7 cellular contexts compared by ENCODE assay signal in the genomic region with DNA sequence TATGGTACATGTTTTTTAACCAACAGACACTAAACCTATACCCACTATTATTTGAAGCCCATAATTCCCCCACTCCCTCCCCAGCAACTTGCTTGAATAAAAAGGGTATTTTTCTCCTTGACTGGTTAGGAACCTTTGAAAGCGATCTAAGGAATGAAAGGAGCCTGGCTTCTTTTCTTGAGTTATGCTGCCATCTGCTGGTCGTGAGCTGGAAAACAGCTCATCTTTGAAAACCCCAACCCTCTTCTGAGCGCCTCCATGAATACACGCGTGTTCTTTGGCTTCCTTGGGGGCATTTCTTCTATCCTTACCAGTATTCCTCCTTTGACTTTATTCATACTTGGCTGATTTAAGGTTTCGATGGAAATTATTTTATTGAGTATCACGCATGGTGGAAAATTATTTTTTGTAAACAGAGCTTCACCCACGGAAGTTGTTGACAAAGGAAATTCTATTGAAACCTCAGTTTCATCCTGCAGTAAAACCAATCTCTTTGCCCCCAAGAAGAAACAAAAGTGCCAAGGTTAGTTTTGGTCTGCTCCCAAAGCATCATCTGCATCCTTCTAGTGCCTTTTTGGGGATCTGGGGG.
DNase-seq lines count a peak whose midpoint lies in the region; ATAC-seq and TF ChIP-seq lines count a peak whose summit lies in the region.

No MANE protein-coding gene starts in this region.

- no peak overlapping the region for H2AK9ac ChIP-seq in IMR-90 (replicated peaks; ENCODE audit: low read depth, low read length, poor library complexity)

- H3K9me3 ChIP-seq in IMR-90 (ENCODE audit: control insufficient read depth, insufficient read depth, low read length) (no peaks in the 10 kb centered on the region), PC-3 (ENCODE audit: low read length) (no peaks in the 10 kb centered on the region), thoracic aorta (peaks cover 8% of the 10 kb centered on the region)

- no peak overlapping the region for H4K5ac ChIP-seq in IMR-90 (ENCODE audit: low read depth, low read length)

- no peak overlapping the region for H3K23ac ChIP-seq in IMR-90 (ENCODE audit: low read depth, low read length)

- H3K4me1 Mint-ChIP-seq in activated T-cell treated with anti-CD3 and anti-CD28 coated beads, Interleukin-2, amount 50 U/mL, for 72 hours (ENCODE audit: low read depth) = no peaks in the 10 kb centered on the region

- intact Hi-C loops in IMR-90 (cut with micrococcal nuclease) (loop anchor here (1.0 kb wide), 2 partner anchors 215 to 315 kb away; no protein-coding TSS in a partner anchor), PC-3 (cut with micrococcal nuclease) (loop anchor here (1.0 kb wide), 1 partner anchor 215 kb away; no protein-coding TSS in a partner anchor)

- H4K20me1 ChIP-seq in IMR-90 (ENCODE audit: insufficient read depth, low read length) (no peaks in the 10 kb centered on the region), PC-3 (ENCODE audit: low read length) (no peaks in the 10 kb centered on the region)

- BruUV-seq in IMR-90 (replicated peaks; lab: Mats Ljungman, UMichigan) = no TSS peak
- BruUV-seq in PC-3 (replicated peaks; lab: Mats Ljungman, UMichigan) = no TSS peak

- no peak overlapping the region for H2AK5ac ChIP-seq in IMR-90 (ENCODE audit: low read depth, low read length)

- POLR2A ChIA-PET in IMR-90 (lab: Charles Lee; ENCODE audit: unreplicated experiment) (interaction anchor here (0.6 kb wide), 1 partner anchor 748 kb away, joined by 11 read pairs; no protein-coding TSS in a partner anchor), PC-3 (lab: Charles Lee; ENCODE audit: unreplicated experiment) (interaction anchor here (0.6 kb wide), 1 partner anchor 774 kb away, joined by 4 read pairs; no protein-coding TSS in a partner anchor)

- in situ Hi-C loops in IMR-90 (cut with MboI; ENCODE audit: low sequenced_read_pairs) = loop anchor here (5.0 to 10.0 kb wide), 2 partner anchors 214 to 317 kb away; partner anchors contain the start of gene RCCD1

- dilution Hi-C loops in IMR-90 (cut with HindIII; ENCODE audit: low sequenced_read_pairs, unreplicated experiment) = loop anchor here (25.0 kb wide), 1 partner anchor 209 kb away; no protein-coding TSS in a partner anchor

- H3K36me3 ChIP-seq in IMR-90 (ENCODE audit: control insufficient read depth, insufficient read depth, low read length) = no peaks in the 10 kb centered on the region
- H3K36me3 ChIP-seq in PC-3 (ENCODE audit: low read depth, low read length) = no peaks in the 10 kb centered on the region
- no peaks in the 10 kb centered on the region for H3K36me3 ChIP-seq in thoracic aorta

- H3K4me1 ChIP-seq in IMR-90 (ENCODE audit: control insufficient read depth, insufficient read depth, low read length) (no peaks in the 10 kb centered on the region), PC-3 (ENCODE audit: insufficient read depth, low read length) (no peaks in the 10 kb centered on the region), thoracic aorta (ENCODE audit: control insufficient read depth in 1 of 2, low read depth in 2 of 2) (no peaks in the 10 kb centered on the region)

- no peak overlapping the region for H2BK15ac ChIP-seq in IMR-90 (ENCODE audit: low read depth, low read length)

- TF ChIP-seq RAD21 in IMR-90 (IDR thresholded peaks at IDR 0.05; ENCODE audit: low read length) = peak; percentile 87

- 60% methylated on average over 1 of the region's 8 CpGs; no CpG with 5 or more reads in 1 of the 2 experiments for WGBS in IMR-90 (ENCODE audit: extremely low coverage in 2 of 2, insufficient read length in 1 of 2), 2 experiments

- H3K27ac Mint-ChIP-seq in activated T-cell treated with anti-CD3 and anti-CD28 coated beads, Interleukin-2, amount 50 U/mL, for 72 hours = no peak overlapping the region

- H4K8ac ChIP-seq in IMR-90 (ENCODE audit: low read depth in 2 of 2, low read length in 2 of 2) = no peak overlapping the region

- H3K4me3 ChIP-seq in GM12875 (ENCODE audit: low read depth, low read length) (no peak overlapping the region), IMR-90 (ENCODE audit: insufficient read depth, low read depth, low read length) (no peak overlapping the region), PC-3 (ENCODE audit: low read length) (no peak overlapping the region), thoracic aorta (no peak overlapping the region)

- no peak overlapping the region for H3K18ac ChIP-seq in IMR-90 (ENCODE audit: low read depth, low read length)

- no peaks in the 10 kb centered on the region for H3K79me1 ChIP-seq in IMR-90 (ENCODE audit: low read depth in 1 of 2, low read length in 2 of 2)

- peak overlapping the region; percentile 2 to 79 for H3K4me3 Mint-ChIP-seq in activated T-cell treated with anti-CD3 and anti-CD28 coated beads, Interleukin-2, amount 50 U/mL, for 72 hours

- no peak overlapping the region for H3K4ac ChIP-seq in IMR-90 (ENCODE audit: low read depth, low read length)

- no peak overlapping the region for H3K14ac ChIP-seq in IMR-90 (replicated peaks; ENCODE audit: low read depth, low read length)

- no peaks in the 10 kb centered on the region for H3K36me3 Mint-ChIP-seq in activated T-cell treated with anti-CD3 and anti-CD28 coated beads, Interleukin-2, amount 50 U/mL, for 72 hours (ENCODE audit: insufficient read depth in 2 of 2)

- H3K4me2 ChIP-seq in IMR-90 (ENCODE audit: low read depth, low read length) (0 out of 2 replicates have a peak overlapping the region, but pooled peaks have one; percentile 55), PC-3 (ENCODE audit: low read length) (no peak overlapping the region)

- no peak for TF ChIP-seq POLR2A in IMR-90 (IDR thresholded peaks at IDR 0.05; ENCODE audit: low read depth, low read length)

- peaks cover 0 to 3% of the 10 kb centered on the region in 2 donors for H3K9me3 Mint-ChIP-seq in activated T-cell treated with anti-CD3 and anti-CD28 coated beads, Interleukin-2, amount 50 U/mL, for 72 hours

- no peak overlapping the region for H2BK5ac ChIP-seq in IMR-90 (ENCODE audit: low read depth, low read length, poor library complexity, severe bottlenecking)

- H2BK120ac ChIP-seq in IMR-90 (ENCODE audit: low read depth, low read length) = no peak overlapping the region

- peak; percentile 64 for TF ChIP-seq CTCF in GM12875 (IDR thresholded peaks at IDR 0.05; ENCODE audit: borderline replicate concordance, insufficient read depth, low read depth, low read length)
- peak; percentile 85 for TF ChIP-seq CTCF in IMR-90 (conservative IDR thresholded peaks at IDR 0.05; ENCODE audit: low read depth, low read length)
- peak; percentile 88 for TF ChIP-seq CTCF in PC-3 (conservative IDR thresholded peaks at IDR 0.05; ENCODE audit: low read depth, low read length)
- peak; percentile 81 for TF ChIP-seq CTCF in thoracic aorta (IDR thresholded peaks at IDR 0.05)

- no peaks in the 10 kb centered on the region for H3K9me1 ChIP-seq in IMR-90 (ENCODE audit: insufficient read depth, low read length)

- H3K27ac ChIP-seq in IMR-90 (ENCODE audit: insufficient read depth, low read length) = no peak overlapping the region
- H3K27ac ChIP-seq in PC-3 (ENCODE audit: low read length) = no peak overlapping the region
- no peak overlapping the region for H3K27ac ChIP-seq in thoracic aorta

- H2BK20ac ChIP-seq in IMR-90 (ENCODE audit: low read depth, low read length) = no peak overlapping the region

- H3K79me2 ChIP-seq in PC-3 (ENCODE audit: low read length) = no peaks in the 10 kb centered on the region

- no peak overlapping the region for H3K56ac ChIP-seq in IMR-90 (ENCODE audit: extremely low read depth, insufficient read depth, low read length)

- no peaks in the 10 kb centered on the region for H3K9me2 ChIP-seq in PC-3 (replicated peaks; ENCODE audit: low read length)

- CTCF ChIA-PET in IMR-90 (lab: Yijun Ruan, JAX) (interaction anchor here (0.5 to 1.2 kb wide), 8 partner anchors 16 to 350 kb away, joined by 3 to 10 read pairs (median 4); no protein-coding TSS in a partner anchor), PC-3 (lab: Charles Lee) (interaction anchor here (0.6 to 1.4 kb wide), 6 partner anchors 25 to 340 kb away, joined by 3 to 15 read pairs (median 4); no protein-coding TSS in a partner anchor)

- no peak overlapping the region for H4K91ac ChIP-seq in IMR-90 (ENCODE audit: insufficient read depth, low read depth, low read length)

- no peak overlapping the region for H3K9ac ChIP-seq in IMR-90 (ENCODE audit: low read depth, low read length)
- no peak overlapping the region for H3K9ac ChIP-seq in PC-3 (ENCODE audit: low read length)

- peak; percentile 95 for ATAC-seq in IMR-90 (ENCODE audit: low read depth)
- peak; percentile 59 for ATAC-seq in PC-3
- ATAC-seq in activated T-cell treated with anti-CD3 and anti-CD28 coated beads, Interleukin-2, amount 50 U/mL, for 72 hours (replicated peaks in 1 of 2) = peak; percentile 51 to 66
- peak; percentile 82 for ATAC-seq in thoracic aorta (ENCODE audit: insufficient number of reproducible peaks, low FRiP score, low read depth)

- peaks cover 15% of the 10 kb centered on the region for H3K27me3 Mint-ChIP-seq in activated T-cell treated with anti-CD3 and anti-CD28 coated beads, Interleukin-2, amount 50 U/mL, for 72 hours (ENCODE audit: low read depth)

- H2AFZ ChIP-seq in IMR-90 (replicated peaks; ENCODE audit: low read length, poor library complexity) (no peak overlapping the region), PC-3 (ENCODE audit: low read length) (no peak overlapping the region)

- DNase-seq in IMR-90 (peak; percentile 65), PC-3 (peak; percentile 82), fibroblast of peridontal ligament (ENCODE audit: extremely low read depth) (peak; percentile 82), non-pigmented ciliary epithelial cell (ENCODE audit: low read depth) (peak; percentile 30), thoracic aorta (ENCODE audit: low spot score) (no peak)
- DNase-seq in activated T-cell treated with anti-CD3 and anti-CD28 coated beads, Interleukin-2, amount 50 U/mL, for 72 hours = peak; percentile 54 to 67

- H3K27me3 ChIP-seq in IMR-90 (ENCODE audit: control insufficient read depth, insufficient read depth, low read length) (peaks cover 7% of the 10 kb centered on the region), PC-3 (ENCODE audit: low read length) (peaks cover 18% of the 10 kb centered on the region; the same call in 1 of the 2 replicates), thoracic aorta (replicated peaks; ENCODE audit: insufficient read depth) (no peaks in the 10 kb centered on the region)

- H3F3A ChIP-seq in PC-3 (ENCODE audit: low read length, unreplicated experiment) = no peaks in the 10 kb centered on the region

TF ChIP-seq in IMR-90, 13 proteins besides CTCF, POLR2A, EP300 and RAD21:
- TF ChIP-seq SMC3 (IDR thresholded peaks at IDR 0.05; ENCODE audit: low read depth, low read length) (peak; percentile 56), USF2 (IDR thresholded peaks at IDR 0.05; ENCODE audit: low read depth, low read length) (no peak)
